Comparison of ENCODE assay signal across 28 cellular contexts in the genomic region with DNA sequence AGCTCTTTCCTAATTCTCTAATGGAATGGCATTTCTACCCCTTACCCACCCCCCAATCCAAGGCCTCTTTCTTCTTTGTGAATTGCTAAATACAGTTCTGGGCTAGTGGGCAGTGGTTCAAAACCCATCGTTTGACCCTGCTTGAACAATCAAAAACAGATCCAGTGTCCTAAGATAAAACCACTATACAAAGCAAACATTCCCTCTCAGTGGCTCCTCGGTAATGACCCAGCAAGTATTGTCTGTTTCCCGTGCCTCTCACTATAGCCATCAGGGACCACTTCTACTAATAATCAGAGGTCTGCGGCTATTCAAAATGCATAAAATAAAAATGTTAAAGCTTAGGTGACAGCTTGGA.
DNase-seq lines count a peak whose midpoint lies in the region; ATAC-seq and TF ChIP-seq lines count a peak whose summit lies in the region.
"Had no signal": no experiment of that assay in that cellular context is flagged by ENCODE, and none has a peak within 500 bp of the region (broad histone marks: within the 10 kb centered on the region; RNA-seq: fewer than 3 reads in every experiment).

No MANE protein-coding gene starts in this region.

- POLR2A ChIA-PET in activated CD4-positive, alpha-beta memory T cell treated with anti-CD3 and anti-CD28 coated beads, Interleukin-2, amount 10 ng/mL, durations not matched to agents 7 days and 5 days (lab: Charles Lee) = no interaction called here

- H3K4me1 ChIP-seq in neural progenitor cell = no peaks in the 10 kb centered on the region
- H3K4me1 ChIP-seq: upper lobe of right lung had no signal

- H3K79me2 ChIP-seq in neural progenitor cell (ENCODE audit: low read depth) = no peaks in the 10 kb centered on the region

- H3F3A ChIP-seq in neural progenitor cell (ENCODE audit: low read depth) = no peaks in the 10 kb centered on the region

- H2AFZ ChIP-seq in neural progenitor cell (replicated peaks) = no peak overlapping the region
- H2AFZ ChIP-seq: GM23248 had no signal

- H3K9ac ChIP-seq in neural progenitor cell = no peak overlapping the region
- H3K9ac ChIP-seq: GM23248 had no signal

- H3K27ac Mint-ChIP-seq in neural progenitor cell = peak overlapping the region; percentile 27
- no peak overlapping the region for H3K27ac Mint-ChIP-seq in HFFc6
- H3K27ac Mint-ChIP-seq in activated CD4-positive, alpha-beta memory T cell treated with anti-CD3 and anti-CD28 coated beads, Interleukin-2, amount 10 ng/mL, durations not matched to agents 7 days and 5 days = no peak overlapping the region
- H3K27ac Mint-ChIP-seq: activated naive CD8-positive, alpha-beta T cell treated with anti-CD3 and anti-CD28 coated beads, Interleukin-2, amount 50 U/mL, for 24 hours; effector memory CD8-positive, alpha-beta T cell; natural killer cell treated with Interleukin-12 subunit alpha and Interleukin-12 subunit beta and Interleukin-15 and Interleukin-18, amount 100 ng/mL, for 72 hours; WTC11 had no signal

- no peaks in the 10 kb centered on the region for H3K27me3 ChIP-seq in neural progenitor cell
- H3K27me3 ChIP-seq: upper lobe of right lung had no signal

- no peak overlapping the region for H3K4me3 ChIP-seq in neural progenitor cell
- H3K4me3 ChIP-seq: GM23248, upper lobe of right lung had no signal

- H3K27me3 Mint-ChIP-seq in neural progenitor cell (ENCODE audit: insufficient read depth, low read depth) (peaks cover 7% of the 10 kb centered on the region), HFFc6 (ENCODE audit: insufficient read depth) (0 out of 2 replicates have a peak, but pooled peaks cover 2% of the 10 kb centered on the region)
- H3K27me3 Mint-ChIP-seq in activated CD4-positive, alpha-beta memory T cell treated with anti-CD3 and anti-CD28 coated beads, Interleukin-2, amount 10 ng/mL, durations not matched to agents 7 days and 5 days = no peaks in the 10 kb centered on the region
- H3K27me3 Mint-ChIP-seq: activated naive CD8-positive, alpha-beta T cell treated with anti-CD3 and anti-CD28 coated beads, Interleukin-2, amount 50 U/mL, for 24 hours; effector memory CD8-positive, alpha-beta T cell; natural killer cell treated with Interleukin-12 subunit alpha and Interleukin-12 subunit beta and Interleukin-15 and Interleukin-18, amount 100 ng/mL, for 72 hours had no signal

- H3K4me3 Mint-ChIP-seq in neural progenitor cell (no peak overlapping the region), HFFc6 (no peak overlapping the region)
- H3K4me3 Mint-ChIP-seq in activated CD4-positive, alpha-beta memory T cell treated with anti-CD3 and anti-CD28 coated beads, Interleukin-2, amount 10 ng/mL, durations not matched to agents 7 days and 5 days = no peak overlapping the region
- H3K4me3 Mint-ChIP-seq: activated naive CD8-positive, alpha-beta T cell treated with anti-CD3 and anti-CD28 coated beads, Interleukin-2, amount 50 U/mL, for 24 hours; activated T-cell treated with anti-CD3 and anti-CD28 coated beads, Interleukin-2, amount 50 U/mL, for 4 hours; effector memory CD8-positive, alpha-beta T cell; natural killer cell treated with Interleukin-12 subunit alpha and Interleukin-12 subunit beta and Interleukin-15 and Interleukin-18, amount 100 ng/mL, for 72 hours; WTC11 had no signal

- H3K36me3 Mint-ChIP-seq in neural progenitor cell (peaks cover 40% of the 10 kb centered on the region), HFFc6 (ENCODE audit: low read depth) (peaks cover 60% of the 10 kb centered on the region)
- peaks cover 57% of the 10 kb centered on the region for H3K36me3 Mint-ChIP-seq in activated CD4-positive, alpha-beta memory T cell treated with anti-CD3 and anti-CD28 coated beads, Interleukin-2, amount 10 ng/mL, durations not matched to agents 7 days and 5 days (ENCODE audit: low read depth)

- no peak overlapping the region for H3K4me2 ChIP-seq in neural progenitor cell

- peaks cover 2% of the 10 kb centered on the region for H3K9me3 Mint-ChIP-seq in neural progenitor cell
- H3K9me3 Mint-ChIP-seq in HFFc6 = no peaks in the 10 kb centered on the region
- H3K9me3 Mint-ChIP-seq in activated CD4-positive, alpha-beta memory T cell treated with anti-CD3 and anti-CD28 coated beads, Interleukin-2, amount 10 ng/mL, durations not matched to agents 7 days and 5 days = no peaks in the 10 kb centered on the region
- H3K9me3 Mint-ChIP-seq: activated naive CD8-positive, alpha-beta T cell treated with anti-CD3 and anti-CD28 coated beads, Interleukin-2, amount 50 U/mL, for 24 hours; activated T-cell treated with anti-CD3 and anti-CD28 coated beads, Interleukin-2, amount 50 U/mL, for 4 hours; effector memory CD8-positive, alpha-beta T cell; natural killer cell treated with Interleukin-12 subunit alpha and Interleukin-12 subunit beta and Interleukin-15 and Interleukin-18, amount 100 ng/mL, for 72 hours; WTC11 had no signal

- H3K9me3 ChIP-seq in neural progenitor cell (ENCODE audit: low read depth) = no peaks in the 10 kb centered on the region
- H3K9me3 ChIP-seq: upper lobe of right lung had no signal

- peaks cover 13% of the 10 kb centered on the region for H3K4me1 Mint-ChIP-seq in neural progenitor cell
- peaks cover 20% of the 10 kb centered on the region for H3K4me1 Mint-ChIP-seq in HFFc6 (ENCODE audit: low read depth)
- peaks cover 56% of the 10 kb centered on the region for H3K4me1 Mint-ChIP-seq in activated CD4-positive, alpha-beta memory T cell treated with anti-CD3 and anti-CD28 coated beads, Interleukin-2, amount 10 ng/mL, durations not matched to agents 7 days and 5 days

- DNase-seq in NCI-H146 (lab: John Stamatoyannopoulos, UW) = peak; percentile 70
- peak; percentile 88 for DNase-seq in NCI-H748 (lab: John Stamatoyannopoulos, UW; ENCODE audit: unreplicated experiment)
- DNase-seq in fibroblast of the conjunctiva (ENCODE audit: low read depth) = peak; percentile 14
- DNase-seq in neural progenitor cell (ENCODE audit: low spot score) = no peak
- DNase-seq in HFFc6 = no peak
- DNase-seq in activated CD4-positive, alpha-beta memory T cell treated with anti-CD3 and anti-CD28 coated beads, Interleukin-2, amount 10 ng/mL, durations not matched to agents 7 days and 5 days = no peak
- DNase-seq: activated CD4-positive, alpha-beta T cell treated with anti-CD3 and anti-CD28 coated beads, Interleukin-2, amount 50 U/mL, for 1 hour; activated gamma-delta T cell; activated naive CD8-positive, alpha-beta T cell treated with anti-CD3 and anti-CD28 coated beads, Interleukin-2, amount 50 U/mL, for 24 hours; activated T-cell treated with anti-CD3 and anti-CD28 coated beads, Interleukin-2, amount 50 U/mL, for 4 hours; Calu3; caudate nucleus; cortex of kidney; DMS79; effector memory CD8-positive, alpha-beta T cell; erythroblast; kidney glomerular epithelial cell; NCI-H2029; NK-92 treated with Interleukin-12 subunit alpha and Interleukin-12 subunit beta, amount 100 ng/mL, for 24 hours; PC-3; small intestine; stimulated activated naive CD4-positive, alpha-beta T cell treated with Interleukin-2 at 50 U/mL for 16 hours; T-helper 1 cell; upper lobe of right lung had no signal

- ATAC-seq in HG03469 (IDR thresholded peaks at IDR 0.05; ENCODE audit: unreplicated experiment) = no peak
- ATAC-seq: activated naive CD8-positive, alpha-beta T cell treated with anti-CD3 and anti-CD28 coated beads, Interleukin-2, amount 50 U/mL, for 24 hours; activated T-cell treated with anti-CD3 and anti-CD28 coated beads, Interleukin-2, amount 50 U/mL, for 4 hours; effector memory CD8-positive, alpha-beta T cell; PC-3; upper lobe of right lung; WTC11 had no signal

- TF ChIP-seq CTCF in neural progenitor cell (IDR thresholded peaks at IDR 0.05) (no peak), HFFc6 (IDR thresholded peaks at IDR 0.05) (no peak)

- no peaks in the 10 kb centered on the region for H3K36me3 ChIP-seq in neural progenitor cell

- no peaks in the 10 kb centered on the region for H4K20me1 ChIP-seq in neural progenitor cell (ENCODE audit: low read depth)

- H3K27ac ChIP-seq in neural progenitor cell = no peak overlapping the region
- H3K27ac ChIP-seq: GM23248, upper lobe of right lung had no signal

- CTCF ChIA-PET in activated CD4-positive, alpha-beta memory T cell treated with anti-CD3 and anti-CD28 coated beads, Interleukin-2, amount 10 ng/mL, durations not matched to agents 7 days and 5 days (lab: Charles Lee) = interaction anchor here (1.6 kb wide), 1 partner anchor 82 kb away, joined by 4 read pairs; no protein-coding TSS in a partner anchor

Comparison
In these comparisons a context has a peak if more than half of its experiments do, and no peak if none do; other contexts are left out.
1. DNase-seq: peak in NCI-H146 (single experiment), NCI-H748 (single experiment) and fibroblast of the conjunctiva (single experiment); none in neural progenitor cell (single experiment), HFFc6 (single experiment) and activated CD4-positive, alpha-beta memory T cell treated with anti-CD3 and anti-CD28 coated beads, Interleukin-2, amount 10 ng/mL, durations not matched to agents 7 days and 5 days (single experiment).